In the genomic region with DNA sequence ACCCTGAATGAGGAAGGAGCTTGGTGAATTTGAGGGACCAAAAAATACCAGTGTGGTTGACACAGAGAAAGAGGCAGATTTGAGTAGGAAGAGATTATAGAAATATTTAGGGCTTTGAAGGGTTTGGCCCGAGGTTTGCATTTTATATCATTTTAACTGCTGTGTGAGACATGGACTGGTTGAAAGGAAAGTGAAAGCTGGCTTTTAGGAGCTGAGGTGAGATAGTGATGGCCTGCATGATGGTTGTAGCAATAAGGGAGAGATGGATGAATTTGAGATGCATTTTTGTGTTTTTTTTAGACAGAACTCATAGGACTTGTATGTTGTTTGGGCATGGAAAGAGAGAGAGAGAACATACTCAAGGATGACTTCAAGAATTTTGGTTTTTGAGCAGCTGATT, we compare ENCODE assay signal across 13 cellular contexts. TPM values are rescaled to one million over a fixed set of nuclear protein-coding genes. Genes with fewer than 3 reads are reported as not detected.
DNase-seq lines count a peak whose midpoint lies in the region; ATAC-seq lines count a peak whose summit lies in the region.
"Had no signal": no experiment of that assay in that cellular context is flagged by ENCODE, and none has a peak within 500 bp of the region (broad histone marks: within the 10 kb centered on the region; RNA-seq: fewer than 3 reads in every experiment).

No MANE protein-coding gene starts in this region.

- no peaks in the 10 kb centered on the region for H3K27me3 Mint-ChIP-seq in effector memory CD8-positive, alpha-beta T cell

- H3K4me1 Mint-ChIP-seq in effector memory CD8-positive, alpha-beta T cell (ENCODE audit: low read depth in 2 of 2): peaks cover 5 to 12% of the 10 kb centered on the region in 2 donors

- H3K27ac ChIP-seq in SJCRH30: no peak overlapping the region
- no peak overlapping the region for H3K27ac ChIP-seq in caudate nucleus (ENCODE audit: low read depth, low read length)
- H3K27ac ChIP-seq: C4-2B, SJSA1 had no signal

- peak overlapping the region in 1 of 2 donors; percentile 84 for H3K27ac Mint-ChIP-seq in effector memory CD8-positive, alpha-beta T cell

- H3K27me3 ChIP-seq in SJCRH30: no peaks in the 10 kb centered on the region
- H3K27me3 ChIP-seq: SJSA1 had no signal

- H3K36me3 Mint-ChIP-seq in effector memory CD8-positive, alpha-beta T cell (ENCODE audit: insufficient read depth): no peaks in the 10 kb centered on the region

- no peaks in the 10 kb centered on the region for H3K4me1 ChIP-seq in SJCRH30
- H3K4me1 ChIP-seq: SJSA1 had no signal

- ATAC-seq in GM18517 (IDR thresholded peaks at IDR 0.05; ENCODE audit: unreplicated experiment) (peak; percentile 64), GM21423 (IDR thresholded peaks at IDR 0.05; ENCODE audit: unreplicated experiment) (peak; percentile 71), HG03354 (IDR thresholded peaks at IDR 0.05; ENCODE audit: poor library complexity, severe bottlenecking, unreplicated experiment) (peak; percentile 77)
- ATAC-seq in effector memory CD8-positive, alpha-beta T cell (replicated peaks): peak; percentile 57
- ATAC-seq: mucosa of descending colon had no signal

- H3K36me3 ChIP-seq in SJCRH30: no peaks in the 10 kb centered on the region

- H3K9me3 Mint-ChIP-seq in effector memory CD8-positive, alpha-beta T cell: peaks cover 0 to 3% of the 10 kb centered on the region in 2 donors

- H3K4me3 ChIP-seq in SJCRH30: no peak overlapping the region
- H3K4me3 ChIP-seq: mucosa of descending colon, SJSA1 had no signal

- no peaks in the 10 kb centered on the region for H3K9me3 ChIP-seq in SJCRH30 (replicated peaks)
- H3K9me3 ChIP-seq: mucosa of descending colon had no signal

- no peak for DNase-seq in effector memory CD8-positive, alpha-beta T cell
- DNase-seq in SJCRH30 (no peak), caudate nucleus (lab: John Stamatoyannopoulos, UW) (no peak), mesenteric fat pad (ENCODE audit: low spot score) (no peak)
- DNase-seq in activated T-cell treated with anti-CD3 and anti-CD28 coated beads, Interleukin-2, amount 50 U/mL, for 1 hour: no peak
- DNase-seq: activated CD4-positive, alpha-beta T cell treated with anti-CD3 and anti-CD28 coated beads, Interleukin-2, amount 50 U/mL, for 1 hour; mucosa of descending colon; NCI-H2227 treated with DMSO at 0.1 percent for 48 hours had no signal

- H3K4me3 Mint-ChIP-seq in effector memory CD8-positive, alpha-beta T cell: peak overlapping the region in 1 of 2 donors; percentile 50

RNA-seq across cellular contexts. Expression of gene FER, which starts 21.7 kb away (rescaled TPM):
- 15.9 and 17.6 TPM in 2 replicates for total RNA-seq in SJCRH30 (2014; rRNA removed; shearing (Covaris generic))
- total RNA-seq in mesenteric fat pad: 37.6 TPM
